Comparison of ENCODE assay signal across 10 cellular contexts in the genomic region with DNA sequence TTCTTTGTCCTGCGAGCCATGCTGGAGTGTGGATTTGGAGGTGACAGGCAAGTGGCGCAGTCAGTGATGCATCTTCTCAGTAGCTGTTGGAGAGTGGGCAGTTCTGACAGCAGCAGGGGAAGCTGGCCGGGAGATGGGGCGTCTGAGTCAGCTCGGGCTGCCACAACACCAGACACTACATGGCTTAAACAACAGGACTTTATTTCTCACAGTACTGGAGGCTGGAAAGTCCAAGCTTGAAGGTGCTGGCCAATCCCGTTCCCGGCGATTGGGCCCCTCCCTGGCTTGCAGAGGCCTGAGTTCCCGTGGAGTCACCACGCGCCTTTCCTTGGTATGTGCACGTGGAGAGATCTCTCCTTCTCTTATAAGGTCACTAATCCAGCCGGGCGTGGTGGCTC. TPM values are rescaled to one million over a fixed set of nuclear protein-coding genes. Genes with fewer than 3 reads are reported as not detected.
DNase-seq lines count a peak whose midpoint lies in the region; ATAC-seq and TF ChIP-seq lines count a peak whose summit lies in the region.
"Had no signal": no experiment of that assay in that cellular context is flagged by ENCODE, and none has a peak within 500 bp of the region (broad histone marks: within the 10 kb centered on the region; RNA-seq: fewer than 3 reads in every experiment).

No MANE protein-coding gene starts in this region.

- no peak overlapping the region for H3K4me3 ChIP-seq in gastroesophageal sphincter
- H3K4me3 ChIP-seq: HAP-1 had no signal

- CTCF ChIA-PET in activated CD4-positive, alpha-beta T cell treated with anti-CD3 and anti-CD28 coated beads, Interleukin-2, amount 10 ng/mL, durations not matched to agents 7 days and 5 days (lab: Charles Lee), result interaction anchor here (0.6 to 1.6 kb wide), 3 partner anchors 10 to 165 kb away, joined by 3 to 6 read pairs (median 4); no protein-coding TSS in a partner anchor

- peaks cover 58% of the 10 kb centered on the region for H3K4me1 Mint-ChIP-seq in activated CD4-positive, alpha-beta T cell treated with anti-CD3 and anti-CD28 coated beads, Interleukin-2, amount 10 ng/mL, durations not matched to agents 7 days and 5 days
- H3K4me1 Mint-ChIP-seq in T-helper 17 cell, result peaks cover 16% of the 10 kb centered on the region

- H3K27me3 ChIP-seq in gastroesophageal sphincter, result no peaks in the 10 kb centered on the region

- TF ChIP-seq EP300 in gastroesophageal sphincter (IDR thresholded peaks at IDR 0.05), result no peak

- H3K27ac ChIP-seq in gastroesophageal sphincter (peak overlapping the region in 3 of 4 donors; percentile 90 to 94 (median 92)), temporal lobe (ENCODE audit: low read depth, low read length) (peak overlapping the region; percentile 85)

- H3K4me3 Mint-ChIP-seq in activated CD4-positive, alpha-beta T cell treated with anti-CD3 and anti-CD28 coated beads, Interleukin-2, amount 10 ng/mL, durations not matched to agents 7 days and 5 days, result no peak overlapping the region
- no peak overlapping the region for H3K4me3 Mint-ChIP-seq in T-helper 17 cell

- H3K9me3 Mint-ChIP-seq in activated CD4-positive, alpha-beta T cell treated with anti-CD3 and anti-CD28 coated beads, Interleukin-2, amount 10 ng/mL, durations not matched to agents 7 days and 5 days, result no peaks in the 10 kb centered on the region

- no peaks in the 10 kb centered on the region for H3K36me3 Mint-ChIP-seq in activated CD4-positive, alpha-beta T cell treated with anti-CD3 and anti-CD28 coated beads, Interleukin-2, amount 10 ng/mL, durations not matched to agents 7 days and 5 days (ENCODE audit: low read depth)
- H3K36me3 Mint-ChIP-seq in T-helper 17 cell (ENCODE audit: low read depth), result no peaks in the 10 kb centered on the region

- TF ChIP-seq CTCF in gastroesophageal sphincter (IDR thresholded peaks at IDR 0.05), result no peak
- TF ChIP-seq CTCF in omental fat pad (IDR thresholded peaks at IDR 0.05), result no peak

- H3K36me3 ChIP-seq in gastroesophageal sphincter, result no peaks in the 10 kb centered on the region
- H3K36me3 ChIP-seq: HAP-1 had no signal

- no peak for TF ChIP-seq POLR2A in gastroesophageal sphincter (IDR thresholded peaks at IDR 0.05)

- ATAC-seq in T-helper 17 cell (no peak), gastroesophageal sphincter (no peak), HG03280 (IDR thresholded peaks at IDR 0.05; ENCODE audit: unreplicated experiment) (no peak), omental fat pad (ENCODE audit: low FRiP score) (no peak)

- peaks cover 0 to 37% (median 4%) of the 10 kb centered on the region in 3 donors for H3K4me1 ChIP-seq in gastroesophageal sphincter
- H3K4me1 ChIP-seq: HAP-1 had no signal

- peaks cover 11% of the 10 kb centered on the region for H3K27me3 Mint-ChIP-seq in activated CD4-positive, alpha-beta T cell treated with anti-CD3 and anti-CD28 coated beads, Interleukin-2, amount 10 ng/mL, durations not matched to agents 7 days and 5 days
- H3K27me3 Mint-ChIP-seq in T-helper 17 cell, result peaks cover 15% of the 10 kb centered on the region

- POLR2A ChIA-PET in activated CD4-positive, alpha-beta T cell treated with anti-CD3 and anti-CD28 coated beads, Interleukin-2, amount 10 ng/mL, durations not matched to agents 7 days and 5 days (lab: Charles Lee), result interaction anchor here (0.7 kb wide), 1 partner anchor 194 kb away, joined by 5 read pairs; a partner anchor contains a TSS

- no peak for DNase-seq in activated CD4-positive, alpha-beta T cell treated with anti-CD3 and anti-CD28 coated beads, Interleukin-2, amount 10 ng/mL, durations not matched to agents 7 days and 5 days
- no peak for DNase-seq in activated CD4-positive, alpha-beta T cell treated with anti-CD3 and anti-CD28 coated beads for 1 hour
- no peak for DNase-seq in T-helper 17 cell
- no peak for DNase-seq in NCI-H146 treated with DMSO at 0.1 percent for 48 hours (lab: John Stamatoyannopoulos, UW; ENCODE audit: unreplicated experiment)
- DNase-seq in omental fat pad (ENCODE audit: low spot score), result no peak
- DNase-seq: activated gamma-delta T cell had no signal

- 100% methylated on average over 2 of the region's 14 CpGs; no CpG with 5 or more reads in 1 of the 2 donors for WGBS in gastroesophageal sphincter (ENCODE audit: low coverage in 1 of 2), 2 donors

- peak overlapping the region; percentile 81 for H3K27ac Mint-ChIP-seq in activated CD4-positive, alpha-beta T cell treated with anti-CD3 and anti-CD28 coated beads, Interleukin-2, amount 10 ng/mL, durations not matched to agents 7 days and 5 days
- peak overlapping the region; percentile 43 for H3K27ac Mint-ChIP-seq in T-helper 17 cell

- H3K9me3 ChIP-seq in T-helper 17 cell (ENCODE audit: control insufficient read depth, low read length, poor library complexity, severe bottlenecking) (no peaks in the 10 kb centered on the region), gastroesophageal sphincter (no peaks in the 10 kb centered on the region)
- H3K9me3 ChIP-seq: HAP-1 had no signal

RNA-seq across cellular contexts. Expression of a gene that starts 16.6 kb away (rescaled TPM):
- total RNA-seq in activated CD4-positive, alpha-beta T cell treated with anti-CD3 and anti-CD28 coated beads, Interleukin-2, amount 10 ng/mL, durations not matched to agents 7 days and 5 days, result 10 to 100 TPM; 22.2 to 22.9 TPM
- 10 to 100 TPM in 1 of 2 donors, 1 to 10 TPM in 1; 7.4 to 10.0 TPM for total RNA-seq in T-helper 17 cell
- total RNA-seq in gastroesophageal sphincter, result 10 to 100 TPM; 18.8 to 30.7 (median 21.6) TPM
- 9.3 TPM for total RNA-seq in temporal lobe
- total RNA-seq in omental fat pad, result 10 to 100 TPM; 29.4 to 65.4 (median 40.5) TPM
